ENCODE assay signal across 23 cellular contexts in genomic region chr18:62812242-62812641, GRCh38.
DNase-seq lines count a peak whose midpoint lies in the region; ATAC-seq and TF ChIP-seq lines count a peak whose summit lies in the region.
"Had no signal": no experiment of that assay in that cellular context is flagged by ENCODE, and none has a peak within 500 bp of the region (broad histone marks: within the 10 kb centered on the region; RNA-seq: fewer than 3 reads in every experiment).

No MANE protein-coding gene starts in this region.

- no peak overlapping the region for H2BK5ac ChIP-seq in mesenchymal stem cell (ENCODE audit: low read depth, low read length, poor library complexity, severe bottlenecking)

- H3K18ac ChIP-seq in mesenchymal stem cell (ENCODE audit: low read depth in 1 of 2, low read length in 2 of 2), result peak overlapping the region; percentile 56 to 75

- no peak for TF ChIP-seq EP300 in transverse colon (IDR thresholded peaks at IDR 0.05; ENCODE audit: low read depth)

- TF ChIP-seq POLR2A in transverse colon (IDR thresholded peaks at IDR 0.05) (no peak), GM18505 (IDR thresholded peaks at IDR 0.05; ENCODE audit: borderline replicate concordance, extremely low read depth, insufficient read depth, insufficient read length) (no peak)

- no peak for ATAC-seq in GM18505 (IDR thresholded peaks at IDR 0.05; ENCODE audit: unreplicated experiment)
- ATAC-seq in GM21447 (IDR thresholded peaks at IDR 0.05; ENCODE audit: unreplicated experiment), result no peak
- ATAC-seq: activated naive CD4-positive, alpha-beta T cell treated with anti-CD3 and anti-CD28 coated beads, Interleukin-2, amount 50 U/mL, for 72 hours; left lung; SK-N-SH treated with all-trans-retinoic acid at 6 μM for 48 hours; stimulated activated effector memory CD8-positive, alpha-beta T cell treated with anti-CD3 and anti-CD28 coated beads, Interleukin-12 subunit alpha, Interleukin-12 subunit beta, amount 100 ng/mL, for 72 hours had no signal

- H3K9me3 ChIP-seq in mesenchymal stem cell (ENCODE audit: control insufficient read depth, low read length) (no peaks in the 10 kb centered on the region), transverse colon (no peaks in the 10 kb centered on the region)
- H3K9me3 ChIP-seq: left lung, suprapubic skin had no signal

- no peak overlapping the region for H2BK120ac ChIP-seq in mesenchymal stem cell (ENCODE audit: low read depth, low read length)

- no peak overlapping the region for H3K4ac ChIP-seq in mesenchymal stem cell (ENCODE audit: low read depth in 1 of 2, low read length in 2 of 2)

- no peak overlapping the region for H2BK12ac ChIP-seq in mesenchymal stem cell (ENCODE audit: low read length in 2 of 2)

- TF ChIP-seq CTCF in transverse colon (IDR thresholded peaks at IDR 0.05), result no peak

- H3K23ac ChIP-seq in mesenchymal stem cell (ENCODE audit: low read length in 2 of 2), result no peak overlapping the region

- H2BK15ac ChIP-seq in mesenchymal stem cell (ENCODE audit: low read depth, poor library complexity, severe bottlenecking), result no peak overlapping the region

- no peak overlapping the region for H2AFZ ChIP-seq in mesenchymal stem cell (ENCODE audit: low read depth, low read length)

- no peak overlapping the region for H3K4me2 ChIP-seq in mesenchymal stem cell (ENCODE audit: low read length, poor library complexity, severe bottlenecking)

- H4K8ac ChIP-seq in mesenchymal stem cell (ENCODE audit: low read length), result no peak overlapping the region

- H3K79me1 ChIP-seq in mesenchymal stem cell (replicated peaks; ENCODE audit: low read length, poor library complexity, severe bottlenecking), result peaks cover 10% of the 10 kb centered on the region

- in situ Hi-C loops in transverse colon (cut with MboI; ENCODE audit: low pct_ligation_motif_present in 1 of 4, low pct_unique_long_range_greater_than_20kb in 1 of 4, low sequenced_read_pairs in 3 of 4), result no loop called here

- no peak overlapping the region for H2AK5ac ChIP-seq in mesenchymal stem cell (ENCODE audit: low read length, severe bottlenecking)

- H3K4me3 ChIP-seq in mesenchymal stem cell (ENCODE audit: insufficient read depth in 1 of 2, low read depth in 1 of 2, low read length in 2 of 2) (no peak overlapping the region), transverse colon (no peak overlapping the region)
- H3K4me3 ChIP-seq: coronary artery, left lung, suprapubic skin had no signal

- intact Hi-C loops in transverse colon (cut with DNase I; ENCODE audit: low total_unique reads), result no loop called here

- H3K9ac ChIP-seq in mesenchymal stem cell (ENCODE audit: low read length), result no peak overlapping the region

- H3K27ac ChIP-seq in cingulate gyrus (ENCODE audit: low read depth, low read length), result peak overlapping the region; percentile 1
- no peak overlapping the region for H3K27ac ChIP-seq in mesenchymal stem cell (ENCODE audit: low read length, poor library complexity, severe bottlenecking)
- peak overlapping the region in 3 of 4 donors; percentile 21 to 50 (median 21) for H3K27ac ChIP-seq in transverse colon
- H3K27ac ChIP-seq: coronary artery, left lung, suprapubic skin, WERI-Rb-1 had no signal

- H3K14ac ChIP-seq in mesenchymal stem cell (ENCODE audit: low read length in 2 of 2), result no peak overlapping the region

- no peak overlapping the region for H4K91ac ChIP-seq in mesenchymal stem cell (ENCODE audit: low read length)

- no peaks in the 10 kb centered on the region for H3K36me3 ChIP-seq in mesenchymal stem cell (ENCODE audit: control insufficient read depth in 1 of 2, insufficient read depth in 2 of 2, low read depth in 1 of 2, low read length in 2 of 2)
- H3K36me3 ChIP-seq in transverse colon, result no peaks in the 10 kb centered on the region
- H3K36me3 ChIP-seq: left lung, suprapubic skin, WERI-Rb-1 had no signal

- peak; percentile 60 for DNase-seq in NCI-H226
- peak; percentile 71 for DNase-seq in mesenchymal stem cell
- no peak for DNase-seq in transverse colon
- DNase-seq in NCI-H187 treated with DMSO at 0.1 percent for 48 hours (lab: John Stamatoyannopoulos, UW), result no peak
- no peak for DNase-seq in NCI-H510A (lab: John Stamatoyannopoulos, UW)
- DNase-seq: activated CD4-positive, alpha-beta T cell treated with anti-CD3 and anti-CD28 coated beads, Interleukin-2, amount 50 U/mL, for 1 hour; CD4-positive, alpha-beta memory T cell; GDM1; Karpas-422; left lung; NCI-H1105; NCI-H2029 treated with DMSO at 0.1 percent for 48 hours; posterior cingulate gyrus; RPMI8226; WERI-Rb-1 had no signal

- H3K4me1 ChIP-seq in mesenchymal stem cell (ENCODE audit: control insufficient read depth, insufficient read depth, low read depth, low read length) (peaks cover 1% of the 10 kb centered on the region), transverse colon (peaks cover 3 to 48% (median 26%) of the 10 kb centered on the region in 4 donors)

- no peaks in the 10 kb centered on the region for H3K27me3 ChIP-seq in mesenchymal stem cell (ENCODE audit: control insufficient read depth in 1 of 2, insufficient read depth in 1 of 2, low read length in 2 of 2)
- H3K27me3 ChIP-seq in transverse colon, result no peaks in the 10 kb centered on the region
- H3K27me3 ChIP-seq: left lung, suprapubic skin had no signal

- no CpG with 5 or more reads among the region's 3 CpGs for WGBS in mesenchymal stem cell
- WGBS in transverse colon (ENCODE audit: low coverage in 1 of 2), 2 donors, result 51 to 55% methylated on average over 2 to 3 of the region's 3 CpGs

Comparison
In these comparisons a context has a peak if more than half of its experiments do, and no peak if none do; other contexts are left out.
1. DNase-seq: peak in NCI-H226 (single experiment) and mesenchymal stem cell (single experiment); none in transverse colon (single experiment), NCI-H187 treated with DMSO at 0.1 percent for 48 hours (single experiment) and NCI-H510A (single experiment).